9 cellular contexts compared by ENCODE assay signal in the genomic region with DNA sequence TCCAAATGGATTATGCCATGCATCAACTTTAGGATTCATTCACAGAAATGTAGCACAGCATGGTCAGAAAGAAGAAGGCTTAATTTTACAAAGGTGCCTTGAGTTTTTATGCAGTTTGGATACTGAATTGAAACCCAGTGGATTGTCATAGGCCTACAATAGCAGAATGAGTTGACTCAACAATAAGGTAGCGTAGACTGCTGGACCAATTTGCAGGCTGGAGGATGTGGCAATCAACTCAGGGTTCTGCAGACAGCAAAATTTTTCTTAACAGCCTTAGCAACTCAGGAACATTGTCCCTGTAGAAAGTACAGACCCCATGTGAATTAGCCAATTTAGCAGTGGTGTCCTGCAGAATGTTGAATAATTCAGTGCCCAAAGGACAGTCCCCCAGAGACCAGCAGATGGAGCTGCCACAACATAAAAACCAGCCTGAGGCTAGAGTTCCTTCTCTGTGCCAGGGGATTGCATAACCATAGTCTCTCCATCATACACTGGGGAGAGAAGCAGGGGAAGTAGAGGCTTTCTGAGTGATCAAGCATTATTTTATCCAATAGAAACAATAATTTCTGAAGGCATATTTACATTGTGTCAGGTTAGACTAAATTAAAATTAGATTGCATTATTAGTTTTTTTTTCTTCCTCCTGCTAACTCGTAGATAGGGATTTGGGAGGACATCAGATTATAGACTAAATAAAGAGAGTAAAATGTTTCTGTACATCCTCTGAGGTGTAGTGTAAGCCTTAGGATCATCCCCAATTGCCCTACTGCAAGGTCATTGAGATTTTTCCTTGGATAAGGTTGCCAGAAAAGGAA. TPM values are rescaled to one million over a fixed set of nuclear protein-coding genes. Genes with fewer than 3 reads are reported as not detected.
DNase-seq lines count a peak whose midpoint lies in the region; ATAC-seq, FAIRE-seq and TF ChIP-seq lines count a peak whose summit lies in the region.
"Had no signal": no experiment of that assay in that cellular context is flagged by ENCODE, and none has a peak within 500 bp of the region (broad histone marks: within the 10 kb centered on the region; RNA-seq: fewer than 3 reads in every experiment).

No MANE protein-coding gene starts in this region.

- no peak overlapping the region for H3K14ac ChIP-seq in mesenchymal stem cell (ENCODE audit: low read length in 2 of 2)

- H2AK5ac ChIP-seq in mesenchymal stem cell (ENCODE audit: low read length, severe bottlenecking), result no peak overlapping the region

- no peak overlapping the region for H2AFZ ChIP-seq in SU-DHL-6 (ENCODE audit: low read depth, low read length, severe bottlenecking)
- H2AFZ ChIP-seq in endothelial cell of umbilical vein (ENCODE audit: low read depth, low read length), result no peak overlapping the region
- H2AFZ ChIP-seq in mesenchymal stem cell (ENCODE audit: low read depth, low read length), result no peak overlapping the region

- H2BK5ac ChIP-seq in mesenchymal stem cell (ENCODE audit: low read depth, low read length, poor library complexity, severe bottlenecking), result no peak overlapping the region

- H3K4me2 ChIP-seq in SU-DHL-6 (ENCODE audit: low read depth, low read length, poor library complexity, severe bottlenecking) (no peak overlapping the region), endothelial cell of umbilical vein (ENCODE audit: insufficient read depth, low read length) (no peak overlapping the region), mesenchymal stem cell (ENCODE audit: low read length, poor library complexity, severe bottlenecking) (no peak overlapping the region)

- H3K36me3 ChIP-seq in SU-DHL-6 (ENCODE audit: low read length) (no peaks in the 10 kb centered on the region), endothelial cell of umbilical vein (ENCODE audit: control insufficient read depth in 2 of 2, extremely low read depth in 1 of 2, insufficient read depth in 2 of 2, low read length in 2 of 2) (no peaks in the 10 kb centered on the region), mesenchymal stem cell (ENCODE audit: control insufficient read depth in 1 of 2, insufficient read depth in 2 of 2, low read depth in 1 of 2, low read length in 2 of 2) (no peaks in the 10 kb centered on the region)

- H3K9me1 ChIP-seq in endothelial cell of umbilical vein (replicated peaks; ENCODE audit: control insufficient read depth, extremely low read depth, insufficient read depth, low read length), result no peaks in the 10 kb centered on the region

- POLR2A ChIA-PET in endothelial cell of umbilical vein (lab: Charles Lee), result no interaction called here

- H4K91ac ChIP-seq in mesenchymal stem cell (ENCODE audit: low read length), result no peak overlapping the region

- H3K79me1 ChIP-seq in mesenchymal stem cell (replicated peaks; ENCODE audit: low read length, poor library complexity, severe bottlenecking), result no peaks in the 10 kb centered on the region

- H3K9ac ChIP-seq in SU-DHL-6 (ENCODE audit: low read length) (no peak overlapping the region), endothelial cell of umbilical vein (replicated peaks; ENCODE audit: extremely low read depth, insufficient read depth, low read length) (no peak overlapping the region), mesenchymal stem cell (ENCODE audit: low read length) (peak overlapping the region; percentile 27)

- H3K27me3 ChIP-seq in SU-DHL-6 (ENCODE audit: low read length) (no peaks in the 10 kb centered on the region), endothelial cell of umbilical vein (ENCODE audit: control insufficient read depth in 2 of 2, insufficient read depth in 2 of 2, low read length in 2 of 2) (no peaks in the 10 kb centered on the region), mesenchymal stem cell (ENCODE audit: control insufficient read depth in 1 of 2, insufficient read depth in 1 of 2, low read length in 2 of 2) (no peaks in the 10 kb centered on the region)

- dilution Hi-C loops in endothelial cell of umbilical vein (cut with MboI; ENCODE audit: extremely low pct_ligation_motif_present, low sequenced_read_pairs), result no loop called here

- peak; percentile 27 for DNase-seq in activated T-cell treated with anti-CD3 and anti-CD28 coated beads, Interleukin-2, amount 50 U/mL, for 1 hour
- DNase-seq in activated T-cell treated with anti-CD3 and anti-CD28 coated beads for 4 hours, result no peak
- DNase-seq in M059J (ENCODE audit: low read depth), result peak; percentile 82
- peak; percentile 63 for DNase-seq in endothelial cell of umbilical vein (ENCODE audit: low read depth, low spot score)
- DNase-seq in mesenchymal stem cell, result peak; percentile 76
- no peak for DNase-seq in GM19238 (ENCODE audit: insufficient read length, low spot score)

- no peak overlapping the region for H2BK12ac ChIP-seq in mesenchymal stem cell (ENCODE audit: low read length in 2 of 2)

- H3K18ac ChIP-seq in mesenchymal stem cell (ENCODE audit: low read depth in 1 of 2, low read length in 2 of 2), result no peak overlapping the region

- H4K20me1 ChIP-seq in SU-DHL-6 (ENCODE audit: low read depth, low read length) (no peaks in the 10 kb centered on the region), endothelial cell of umbilical vein (replicated peaks; ENCODE audit: control insufficient read depth, extremely low read depth, insufficient read depth, low read length) (no peaks in the 10 kb centered on the region)

- H3K9me3 ChIP-seq in SU-DHL-6 (ENCODE audit: insufficient read depth, low read length) (no peaks in the 10 kb centered on the region), endothelial cell of umbilical vein (replicated peaks; ENCODE audit: control insufficient read depth, insufficient read depth, low read length) (no peaks in the 10 kb centered on the region), mesenchymal stem cell (ENCODE audit: control insufficient read depth, low read length) (no peaks in the 10 kb centered on the region)

- TF ChIP-seq CTCF in SU-DHL-6 (IDR thresholded peaks at IDR 0.05; ENCODE audit: insufficient read depth, low read length, poor library complexity, severe bottlenecking) (peak; percentile 61), endothelial cell of umbilical vein (IDR thresholded peaks at IDR 0.05; ENCODE audit: extremely low read depth in 1 of 2, insufficient read depth in 1 of 2, low read depth in 1 of 2, low read length in 2 of 2) (peak; percentile 61 to 68)

- no peak overlapping the region for H3K4me3 ChIP-seq in SU-DHL-6 (ENCODE audit: insufficient read depth, low read length, poor library complexity, severe bottlenecking)
- H3K4me3 ChIP-seq in endothelial cell of umbilical vein (replicated peaks in 1 of 3; ENCODE audit: insufficient read depth in 1 of 3, low read depth in 1 of 3, low read length in 3 of 3), result no peak overlapping the region
- H3K4me3 ChIP-seq in mesenchymal stem cell (ENCODE audit: insufficient read depth in 1 of 2, low read depth in 1 of 2, low read length in 2 of 2), result no peak overlapping the region

- no peaks in the 10 kb centered on the region for H3K9me2 ChIP-seq in SU-DHL-6 (replicated peaks; ENCODE audit: insufficient read depth, low read length)

- 100% methylated on average over 2 of the region's 2 CpGs for WGBS in mesenchymal stem cell

- BruUV-seq in endothelial cell of umbilical vein (replicated peaks; lab: Mats Ljungman, UMichigan), result no TSS peak

- no peak overlapping the region for H3K4ac ChIP-seq in mesenchymal stem cell (ENCODE audit: low read depth in 1 of 2, low read length in 2 of 2)

- intact Hi-C loops in endothelial cell of umbilical vein (cut with micrococcal nuclease), result loop anchor here (1.0 to 5.0 kb wide), 3 partner anchors 20 to 54 kb away; a partner anchor contains a TSS

- FAIRE-seq in endothelial cell of umbilical vein (lab: Jason Lieb, UNC), result peak; percentile 67
- FAIRE-seq: colon had no signal

- H2BK120ac ChIP-seq in mesenchymal stem cell (ENCODE audit: low read depth, low read length), result no peak overlapping the region

- TF ChIP-seq POLR2A in endothelial cell of umbilical vein (IDR thresholded peaks at IDR 0.05; ENCODE audit: low read depth, low read length), result no peak

- no peak overlapping the region for H2BK15ac ChIP-seq in mesenchymal stem cell (ENCODE audit: low read depth, poor library complexity, severe bottlenecking)

- CTCF ChIA-PET in endothelial cell of umbilical vein (lab: Charles Lee), result interaction anchor here (0.7 to 6.0 kb wide), 15 partner anchors 8 to 324 kb away, joined by 3 to 143 read pairs (median 5); a partner anchor contains a TSS

- no peak overlapping the region for H4K8ac ChIP-seq in mesenchymal stem cell (ENCODE audit: low read length)

- peaks cover 6% of the 10 kb centered on the region for H3K4me1 ChIP-seq in endothelial cell of umbilical vein (ENCODE audit: control insufficient read depth, extremely low read depth, insufficient read depth, low read length)
- no peaks in the 10 kb centered on the region for H3K4me1 ChIP-seq in mesenchymal stem cell (ENCODE audit: control insufficient read depth, insufficient read depth, low read depth, low read length)

- no peaks in the 10 kb centered on the region for H3F3A ChIP-seq in SU-DHL-6 (ENCODE audit: insufficient read depth)

- H3K27ac ChIP-seq in SU-DHL-6 (ENCODE audit: low read depth, low read length), result no peak overlapping the region
- no peak overlapping the region for H3K27ac ChIP-seq in endothelial cell of umbilical vein (ENCODE audit: insufficient read depth, low read depth, low read length)
- H3K27ac ChIP-seq in mesenchymal stem cell (ENCODE audit: low read length, poor library complexity, severe bottlenecking), result no peak overlapping the region

- H3K23ac ChIP-seq in mesenchymal stem cell (ENCODE audit: low read length in 2 of 2), result no peak overlapping the region

- no peak for ATAC-seq in HG03097 (IDR thresholded peaks at IDR 0.05; ENCODE audit: low FRiP score, unreplicated experiment)

- H3K79me2 ChIP-seq in SU-DHL-6 (ENCODE audit: insufficient read depth, low read length), result no peaks in the 10 kb centered on the region
- no peaks in the 10 kb centered on the region for H3K79me2 ChIP-seq in endothelial cell of umbilical vein (ENCODE audit: control insufficient read depth, insufficient read depth, low read length)

RNA-seq across cellular contexts. Expression of a gene that starts 20.3 kb away (rescaled TPM):
- total RNA-seq in M059J (2014; rRNA removed; shearing (Covaris generic)), result 125 and 132 TPM in 2 replicates
- 86.8 and 87.2 TPM in 2 replicates for total RNA-seq in endothelial cell of umbilical vein
- polyA plus RNA-seq in endothelial cell of umbilical vein, result 61.7 and 67.6 TPM in 2 replicates
- 72.5 and 80.8 TPM in 2 replicates for polyA plus RNA-seq in endothelial cell of umbilical vein (2011; cell fraction: cytosol; rRNA removed)
- 34.5 and 39.1 TPM in 2 replicates for polyA plus RNA-seq in endothelial cell of umbilical vein (2011; cell fraction: nucleus; rRNA removed)
- polyA plus RNA-seq in endothelial cell of umbilical vein (2012), result 90.2 and 103 TPM in 2 replicates
- 42.4 and 46.0 TPM in 2 replicates for polyA minus RNA-seq in endothelial cell of umbilical vein
- polyA minus RNA-seq in endothelial cell of umbilical vein (2011; cell fraction: cytosol; rRNA and poly(A)+ RNA removed), result 67.5 TPM
- polyA minus RNA-seq in endothelial cell of umbilical vein (2011; cell fraction: nucleus; rRNA and poly(A)+ RNA removed), result 10.6 and 12.9 TPM in 2 replicates
- 92.8 TPM for polyA plus RNA-seq in mesenchymal stem cell (2013, experiment 1 of 2)
- 88.9 TPM for polyA plus RNA-seq in mesenchymal stem cell (2013, experiment 2 of 2)

RNA-seq across cellular contexts. Expression of a gene that starts 47.8 kb away (rescaled TPM):
- total RNA-seq in M059J (2014; rRNA removed; shearing (Covaris generic)), result 4.6 and 8.8 TPM in 2 replicates
- 73.0 and 73.1 TPM in 2 replicates for total RNA-seq in endothelial cell of umbilical vein
- 56.2 and 64.2 TPM in 2 replicates for polyA plus RNA-seq in endothelial cell of umbilical vein
- polyA plus RNA-seq in endothelial cell of umbilical vein (2011; cell fraction: cytosol; rRNA removed), result 31.1 and 35.9 TPM in 2 replicates
- 89.5 and 105 TPM in 2 replicates for polyA plus RNA-seq in endothelial cell of umbilical vein (2011; cell fraction: nucleus; rRNA removed)
- 52.6 and 58.4 TPM in 2 replicates for polyA plus RNA-seq in endothelial cell of umbilical vein (2012)
- polyA minus RNA-seq in endothelial cell of umbilical vein, result 125 and 133 TPM in 2 replicates
- not detected for polyA minus RNA-seq in endothelial cell of umbilical vein (2011; cell fraction: cytosol; rRNA and poly(A)+ RNA removed)
- 59.4 and 70.9 TPM in 2 replicates for polyA minus RNA-seq in endothelial cell of umbilical vein (2011; cell fraction: nucleus; rRNA and poly(A)+ RNA removed)
- 13.2 TPM for polyA plus RNA-seq in mesenchymal stem cell (2013, experiment 1 of 2)
- 12.1 TPM for polyA plus RNA-seq in mesenchymal stem cell (2013, experiment 2 of 2)

Comparison
In these comparisons a context has a peak if more than half of its experiments do, and no peak if none do; other contexts are left out.
1. DNase-seq: peak in activated T-cell treated with anti-CD3 and anti-CD28 coated beads, Interleukin-2, amount 50 U/mL, for 1 hour (single experiment), M059J (single experiment), endothelial cell of umbilical vein (single experiment) and mesenchymal stem cell (single experiment); none in activated T-cell treated with anti-CD3 and anti-CD28 coated beads for 4 hours (single experiment) and GM19238 (single experiment).